Comparison of ENCODE assay signal across 21 cellular contexts in genomic region chr13:65530688-65531087, GRCh38.
"Had no signal": no experiment of that assay in that cellular context is flagged by ENCODE, and none has a peak within 500 bp of the region (broad histone marks: within the 10 kb centered on the region; RNA-seq: fewer than 3 reads in every experiment).

No MANE protein-coding gene starts in this region.

- H3K4me1 Mint-ChIP-seq: activated CD4-positive, alpha-beta T cell treated with anti-CD3 and anti-CD28 coated beads, Interleukin-2, amount 10 ng/mL, durations not matched to agents 7 days and 5 days; brain; central memory CD8-positive, alpha-beta T cell; naive thymus-derived CD4-positive, alpha-beta T cell; stimulated activated naive B cell treated with anti-CD40 and anti-IgM and Interleukin-4, amounts not matched to agents 10 μg/mL and 1 μg/mL and 100 μg/mL, for 72 hours had no signal

- DNase-seq: activated CD4-positive, alpha-beta T cell treated with anti-CD3 and anti-CD28 coated beads, Interleukin-2, amount 10 ng/mL, durations not matched to agents 7 days and 5 days; activated CD8-positive, alpha-beta memory T cell treated with anti-CD3 and anti-CD28 coated beads for 24 hours; activated gamma-delta T cell treated with Interleukin-2 at 50 U/mL for 16 hours; amygdala; cortex of kidney; effector CD8-positive, alpha-beta T cell; foreskin keratinocyte; heart left ventricle; islet precursor cell; naive thymus-derived CD4-positive, alpha-beta T cell; posterior cingulate gyrus; retina; stimulated activated CD4-positive, alpha-beta T cell treated with anti-CD3 and anti-CD28 coated beads, Interleukin-2, amount 100 ng/mL, for 48 hours; stimulated activated naive B cell treated with anti-CD40 and anti-IgM and Interleukin-4, amounts not matched to agents 10 μg/mL and 1 μg/mL and 100 μg/mL, for 72 hours; T-helper 9 cell; tibial artery had no signal

- FAIRE-seq: urothelium cell line had no signal

- ATAC-seq: foreskin keratinocyte; heart left ventricle; left lobe of liver; naive thymus-derived CD4-positive, alpha-beta T cell; stimulated activated naive B cell treated with anti-CD40 and anti-IgM and Interleukin-4, amounts not matched to agents 10 μg/mL and 1 μg/mL and 100 μg/mL, for 72 hours had no signal

- H3K36me3 Mint-ChIP-seq: activated naive CD8-positive, alpha-beta T cell; brain; naive thymus-derived CD4-positive, alpha-beta T cell; stimulated activated naive B cell treated with anti-CD40 and anti-IgM and Interleukin-4, amounts not matched to agents 10 μg/mL and 1 μg/mL and 100 μg/mL, for 72 hours had no signal

- H3K27me3 Mint-ChIP-seq: activated CD4-positive, alpha-beta T cell treated with anti-CD3 and anti-CD28 coated beads, Interleukin-2, amount 10 ng/mL, durations not matched to agents 7 days and 5 days; activated naive CD8-positive, alpha-beta T cell; brain; central memory CD8-positive, alpha-beta T cell; naive thymus-derived CD4-positive, alpha-beta T cell; stimulated activated naive B cell treated with anti-CD40 and anti-IgM and Interleukin-4, amounts not matched to agents 10 μg/mL and 1 μg/mL and 100 μg/mL, for 72 hours had no signal

- H3K27ac Mint-ChIP-seq: activated CD4-positive, alpha-beta T cell treated with anti-CD3 and anti-CD28 coated beads, Interleukin-2, amount 10 ng/mL, durations not matched to agents 7 days and 5 days; activated naive CD8-positive, alpha-beta T cell; brain; naive thymus-derived CD4-positive, alpha-beta T cell; stimulated activated naive B cell treated with anti-CD40 and anti-IgM and Interleukin-4, amounts not matched to agents 10 μg/mL and 1 μg/mL and 100 μg/mL, for 72 hours had no signal

- H3K4me3 Mint-ChIP-seq: activated CD4-positive, alpha-beta T cell treated with anti-CD3 and anti-CD28 coated beads, Interleukin-2, amount 10 ng/mL, durations not matched to agents 7 days and 5 days; activated naive CD8-positive, alpha-beta T cell; brain; central memory CD8-positive, alpha-beta T cell; naive thymus-derived CD4-positive, alpha-beta T cell; stimulated activated naive B cell treated with anti-CD40 and anti-IgM and Interleukin-4, amounts not matched to agents 10 μg/mL and 1 μg/mL and 100 μg/mL, for 72 hours had no signal
